1 cellular context compared by ENCODE assay signal in genomic region chr17:64081802-64082799, GRCh38.
A peak's percentile ranks its signal among the peaks of the same experiment; 100 is the strongest.
TF ChIP-seq lines count a peak whose summit lies in the region.

No MANE protein-coding gene starts in this region.

TF ChIP-seq in HepG2, 621 proteins besides CTCF, POLR2A, EP300 and RAD21 (continued from another document):
- TF ChIP-seq HIC2 (CRISPR knock-in tag; IDR thresholded peaks at IDR 0.05; ENCODE audit: low read depth) (peak; percentile 41; the same call in 1 of the 2 replicates), ZFP41 (CRISPR knock-in tag; IDR thresholded peaks at IDR 0.05; ENCODE audit: borderline replicate concordance) (peak; percentile 42; the same call in 1 of the 2 replicates), ZNF337 (CRISPR knock-in tag; IDR thresholded peaks at IDR 0.05; ENCODE audit: borderline replicate concordance, low read depth) (0 out of 2 replicates have a peak, but pooled peaks have one; percentile 69), ZNF609 (CRISPR knock-in tag; IDR thresholded peaks at IDR 0.05; ENCODE audit: borderline replicate concordance) (peak; percentile 93; the same call in 1 of the 2 replicates), TBL1XR1 (IDR thresholded peaks at IDR 0.05; ENCODE audit: borderline replicate concordance, low read length, partially characterized antibody) (peak; percentile 81), ZNF772 (CRISPR knock-in tag; IDR thresholded peaks at IDR 0.05) (peak; percentile 84), ZNF7 (CRISPR knock-in tag; IDR thresholded peaks at IDR 0.05) (peak; percentile 94), HINFP (CRISPR knock-in tag; IDR thresholded peaks at IDR 0.05; ENCODE audit: low read depth) (peak; percentile 21; the same call in 1 of the 2 replicates), ZNF746 (CRISPR knock-in tag; IDR thresholded peaks at IDR 0.05) (no peak)
